ENCODE assay signal across 11 cellular contexts in genomic region chr18:25298853-25299274, GRCh38. TPM values are rescaled to one million over a fixed set of nuclear protein-coding genes. Genes with fewer than 3 reads are reported as not detected.
A peak's percentile ranks its signal among the peaks of the same experiment; 100 is the strongest.
DNase-seq lines count a peak whose midpoint lies in the region; ATAC-seq and TF ChIP-seq lines count a peak whose summit lies in the region.
"Had no signal": no experiment of that assay in that cellular context is flagged by ENCODE, and none has a peak within 500 bp of the region (broad histone marks: within the 10 kb centered on the region; RNA-seq: fewer than 3 reads in every experiment).

No MANE protein-coding gene starts in this region.

- H3K36me3 ChIP-seq in esophagus squamous epithelium, result no peaks in the 10 kb centered on the region

- H3K27me3 ChIP-seq in esophagus squamous epithelium, result no peaks in the 10 kb centered on the region
- H3K27me3 ChIP-seq: testis had no signal

- peak overlapping the region in 3 of 4 donors; percentile 19 to 60 (median 38) for H3K27ac ChIP-seq in esophagus squamous epithelium
- H3K27ac ChIP-seq: testis had no signal

- no peak for TF ChIP-seq CTCF in esophagus squamous epithelium (IDR thresholded peaks at IDR 0.05)

- H3K4me1 ChIP-seq in esophagus squamous epithelium, result peaks cover 0 to 10% (median 4%) of the 10 kb centered on the region in 3 donors
- H3K4me1 ChIP-seq: testis had no signal

- DNase-seq in DMS53 (lab: John Stamatoyannopoulos, UW), result peak; percentile 71
- DNase-seq in RPMI7951 (ENCODE audit: low read depth), result peak; percentile 93
- DNase-seq in esophagus squamous epithelium (lab: John Stamatoyannopoulos, UW), result no peak
- DNase-seq in non-pigmented ciliary epithelial cell (ENCODE audit: low read depth), result peak; percentile 89
- no peak for DNase-seq in NOMO-1 (lab: John Stamatoyannopoulos, UW; ENCODE audit: unreplicated experiment in 2 of 2)
- DNase-seq in stimulated activated CD4-positive, alpha-beta T cell treated with anti-CD3 and anti-CD28 coated beads, Interleukin-4, amount 100 ng/mL, for 24 hours, result no peak
- no peak for DNase-seq in activated CD4-positive, CD25-positive, alpha-beta regulatory T cell (lab: John Stamatoyannopoulos, UW)
- DNase-seq: DMS79, testis had no signal

- intact Hi-C loops in esophagus squamous epithelium (cut with DNase I), result no loop called here

- TF ChIP-seq POLR2A in esophagus squamous epithelium (IDR thresholded peaks at IDR 0.05), result no peak

- no peaks in the 10 kb centered on the region for H3K9me3 ChIP-seq in esophagus squamous epithelium
- H3K9me3 ChIP-seq: testis had no signal

- no peak for ATAC-seq in HG03378 (IDR thresholded peaks at IDR 0.05; ENCODE audit: unreplicated experiment)

- WGBS in esophagus squamous epithelium, 2 donors, result 39 to 57% methylated on average over 4 of the region's 4 CpGs

- H3K4me3 ChIP-seq in esophagus squamous epithelium, result no peak overlapping the region
- H3K4me3 ChIP-seq: testis had no signal

RNA-seq across cellular contexts. Expression of gene ZNF521, which starts 53.1 kb away (rescaled TPM):
- 7.6 and 10.9 TPM in 2 replicates for total RNA-seq in RPMI7951 (2014; rRNA removed; shearing (Covaris generic))
- 10 to 100 TPM in 1 of 4 donors, 1 to 10 TPM in 2, under 1 TPM in 1; 0.68 to 11.3 (median 4.7) TPM for total RNA-seq in esophagus squamous epithelium
- total RNA-seq: T-helper 1 cell treated with Interleukin-12 subunit alpha and Interleukin-12 subunit beta and Interleukin-4 antibody, amounts not matched to agents 30 ng/mL and 1 ng/mL, for 36 hours had no signal

Comparison
In these comparisons a context has a peak if more than half of its experiments do, and no peak if none do; other contexts are left out.
1. DNase-seq: peak in DMS53 (single experiment), RPMI7951 (single experiment) and non-pigmented ciliary epithelial cell (single experiment); none in esophagus squamous epithelium (single experiment), NOMO-1 (0 of 2), stimulated activated CD4-positive, alpha-beta T cell treated with anti-CD3 and anti-CD28 coated beads, Interleukin-4, amount 100 ng/mL, for 24 hours (single experiment) and activated CD4-positive, CD25-positive, alpha-beta regulatory T cell (0 of 4).